ENCODE assay signal across 8 cellular contexts in the genomic region with DNA sequence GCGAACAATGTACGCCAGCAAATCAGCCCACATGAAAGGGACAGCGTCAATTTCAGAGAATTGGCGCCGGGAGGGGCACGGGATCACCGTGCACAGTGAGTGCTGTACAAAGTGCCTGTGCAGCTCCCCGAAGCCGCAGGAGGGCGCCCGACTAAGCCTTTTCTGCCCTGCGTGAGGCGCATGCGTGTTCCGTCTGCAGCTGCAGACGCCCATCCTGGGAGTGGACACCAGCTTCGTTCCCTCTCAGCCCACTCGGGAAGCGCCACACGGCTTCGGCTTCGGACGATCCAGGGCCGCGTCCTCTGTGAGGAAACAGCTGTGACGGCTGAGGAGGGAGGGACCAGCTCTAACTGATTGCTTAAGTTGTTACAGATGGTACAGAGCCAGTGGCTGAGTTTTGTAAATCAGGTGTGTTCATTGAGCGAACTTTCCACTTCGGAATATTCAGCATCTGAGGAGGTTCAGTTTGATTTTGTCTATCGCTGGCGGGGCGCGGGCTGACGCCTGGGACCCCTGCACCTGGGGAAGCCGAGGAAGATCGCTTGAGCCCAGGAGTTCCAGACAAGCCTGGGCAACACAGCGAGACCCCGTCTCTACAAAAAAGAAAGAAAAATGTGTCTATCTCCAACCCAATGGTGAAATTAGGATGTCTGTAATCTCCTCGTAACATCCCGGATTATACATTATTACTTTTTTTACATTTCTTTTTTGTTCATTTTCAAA. TPM values are rescaled to one million over a fixed set of nuclear protein-coding genes. Genes with fewer than 3 reads are reported as not detected.
DNase-seq lines count a peak whose midpoint lies in the region; ATAC-seq and FAIRE-seq lines count a peak whose summit lies in the region.

No MANE protein-coding gene starts in this region.

- no peak overlapping the region for H3K27ac ChIP-seq in ACC112 (ENCODE audit: low read depth, low read length)
- H3K27ac ChIP-seq in small intestine (ENCODE audit: low read depth in 1 of 2, low read length in 1 of 2): peak overlapping the region in 1 of 2 donors; percentile 1

- no peaks in the 10 kb centered on the region for H3K36me3 ChIP-seq in ACC112 (ENCODE audit: insufficient read depth, low read length)
- H3K36me3 ChIP-seq in small intestine (ENCODE audit: control insufficient read depth in 2 of 2, insufficient read depth in 2 of 2, low read length in 2 of 2): no peaks in the 10 kb centered on the region

- H3K4me3 ChIP-seq in ACC112 (ENCODE audit: low read depth, low read length) (peak overlapping the region; percentile 76), small intestine (ENCODE audit: low read depth in 1 of 2, low read length in 2 of 2) (peak overlapping the region in 1 of 2 donors; percentile 31)

- peak; percentile 76 for DNase-seq in NCI-H2196 (lab: John Stamatoyannopoulos, UW; ENCODE audit: unreplicated experiment)
- DNase-seq in activated CD4-positive, CD25-positive, alpha-beta regulatory T cell treated with anti-CD3 and anti-CD28 coated beads, Interleukin-2, amount 50 U/mL, for 72 hours: peak; percentile 95
- peak; percentile 90 to 91 for DNase-seq in central memory CD8-positive, alpha-beta T cell (ENCODE audit: low spot score in 2 of 2)
- peak; percentile 83 for DNase-seq in iris pigment epithelial cell (ENCODE audit: low read depth)
- peak; percentile 87 for DNase-seq in small intestine

- peaks cover 31% of the 10 kb centered on the region for H3K27me3 Mint-ChIP-seq in central memory CD8-positive, alpha-beta T cell

- H3K9me3 ChIP-seq in small intestine (ENCODE audit: control insufficient read depth, low read depth): no peaks in the 10 kb centered on the region

- H3K79me2 ChIP-seq in ACC112 (ENCODE audit: control insufficient read depth, insufficient read depth, low read length, unreplicated experiment): no peaks in the 10 kb centered on the region

- peaks cover 20% of the 10 kb centered on the region for H3K27me3 ChIP-seq in ACC112 (ENCODE audit: insufficient read depth, low read length)
- peaks cover 0 to 3% of the 10 kb centered on the region in 2 donors for H3K27me3 ChIP-seq in small intestine (ENCODE audit: control insufficient read depth in 2 of 2, insufficient read depth in 2 of 2, low read length in 2 of 2)

- H3K4me1 ChIP-seq in ACC112 (ENCODE audit: control insufficient read depth, insufficient read depth, low read length, unreplicated experiment) (no peaks in the 10 kb centered on the region), small intestine (ENCODE audit: control insufficient read depth in 2 of 2, insufficient read depth in 1 of 2, low read depth in 1 of 2, low read length in 1 of 2) (no peaks in the 10 kb centered on the region)

- H3K27ac Mint-ChIP-seq in central memory CD8-positive, alpha-beta T cell (ENCODE audit: low read depth): peak overlapping the region; percentile 11

- no peak for FAIRE-seq in small intestine (lab: Jason Lieb, UNC)

- peaks cover 4% of the 10 kb centered on the region for H3K36me3 Mint-ChIP-seq in central memory CD8-positive, alpha-beta T cell (ENCODE audit: insufficient read depth)

- H3K9me3 Mint-ChIP-seq in central memory CD8-positive, alpha-beta T cell: no peaks in the 10 kb centered on the region

- 12 to 16% (median 13%) methylated on average over 39 of the region's 39 CpGs for WGBS in small intestine, 3 donors

- peak overlapping the region; percentile 70 for H2AFZ ChIP-seq in ACC112 (ENCODE audit: low read length, unreplicated experiment)

- H3K4me3 Mint-ChIP-seq in central memory CD8-positive, alpha-beta T cell: peak overlapping the region; percentile 66

- ATAC-seq in GM21423 (IDR thresholded peaks at IDR 0.05; ENCODE audit: unreplicated experiment) (peak; percentile 70), GM21529 (IDR thresholded peaks at IDR 0.05; ENCODE audit: unreplicated experiment) (no peak)
- peak; percentile 100 for ATAC-seq in central memory CD8-positive, alpha-beta T cell (replicated peaks; ENCODE audit: extremely low read depth, poor library complexity, severe bottlenecking)

- H3K4me1 Mint-ChIP-seq in central memory CD8-positive, alpha-beta T cell: peaks cover 6% of the 10 kb centered on the region

RNA-seq across cellular contexts. Expression of a gene that starts 15.4 kb away (rescaled TPM):
- 1 to 10 TPM in 1 of 3 donors, under 1 TPM in 1, not detected in 1; 0.81 to 2.2 TPM for polyA plus RNA-seq in small intestine
